ENCODE assay signal across 10 cellular contexts in the genomic region with DNA sequence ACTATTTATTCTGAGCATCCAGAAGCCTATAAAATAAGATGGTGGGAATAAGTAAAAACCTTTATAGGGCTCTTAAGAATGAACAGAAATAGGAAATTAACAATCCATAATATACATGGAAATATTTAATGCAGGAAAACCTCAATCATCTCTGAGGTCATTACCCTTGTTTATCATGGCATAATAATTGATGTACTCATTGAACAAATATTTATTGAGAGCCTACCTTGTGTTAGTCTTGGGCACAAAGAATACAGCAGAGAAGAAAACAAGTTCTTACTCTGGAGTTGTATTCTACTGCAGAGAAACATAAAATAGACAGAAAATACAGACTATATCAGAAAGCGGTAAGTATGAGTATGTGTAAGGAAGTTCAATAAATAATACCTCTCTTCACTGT.
"Had no signal": no experiment of that assay in that cellular context is flagged by ENCODE, and none has a peak within 500 bp of the region (broad histone marks: within the 10 kb centered on the region; RNA-seq: fewer than 3 reads in every experiment).

No MANE protein-coding gene starts in this region.

- H3K4me2 ChIP-seq: GM23338 had no signal

- DNase-seq: GM23248, H7, H9, HCEC 1CT, HFFc6 had no signal

- H3K4me1 ChIP-seq: HAP-1 had no signal

- H3K9ac ChIP-seq: GM23248 had no signal

- H3K36me3 ChIP-seq: HAP-1 had no signal

- FAIRE-seq: H1, H54 had no signal

- H3K4me3 ChIP-seq: GM23248, GM23338, HAP-1 had no signal

- ATAC-seq: GM23338, HCT116 had no signal

- H3K9me3 ChIP-seq: HAP-1 had no signal

- H2AFZ ChIP-seq: GM23248, GM23338 had no signal

- H3K27ac ChIP-seq: GM23248 had no signal
